In the genomic region with DNA sequence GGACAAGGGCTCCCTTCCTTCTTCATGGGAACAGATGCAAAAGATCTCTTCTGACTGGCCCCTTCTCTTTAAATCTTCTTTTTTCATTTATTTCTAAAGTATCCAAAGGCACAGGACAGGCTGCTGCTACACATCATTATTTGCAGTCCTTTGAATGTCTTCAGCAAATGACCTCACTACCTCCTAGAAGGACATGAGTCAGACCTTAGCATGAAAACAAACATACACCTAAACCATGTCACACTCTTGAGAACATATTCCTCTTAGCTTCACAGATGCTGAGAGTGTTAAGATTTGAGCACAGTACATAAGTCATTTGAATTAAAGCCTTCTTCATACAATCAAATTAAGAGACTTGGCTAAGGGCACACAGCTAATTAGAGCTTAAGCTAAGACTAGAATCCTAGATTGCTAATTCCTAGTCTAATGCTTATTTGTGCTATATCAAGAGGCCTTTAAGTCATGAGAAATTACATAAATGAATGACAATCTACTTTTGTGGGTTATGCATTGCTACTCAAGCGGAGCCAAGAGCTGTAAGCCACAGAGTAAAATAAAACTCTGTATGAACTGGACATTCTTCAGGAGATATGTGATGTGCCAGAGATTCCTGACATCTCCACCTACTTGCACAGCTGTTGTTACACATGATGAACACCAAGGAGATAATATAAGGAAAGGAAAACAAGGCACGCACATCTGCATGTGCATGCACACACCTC, we compare ENCODE assay signal across 8 cellular contexts.
DNase-seq lines count a peak whose midpoint lies in the region; ATAC-seq and TF ChIP-seq lines count a peak whose summit lies in the region.

No MANE protein-coding gene starts in this region.

- peak overlapping the region; percentile 5 for H3K27ac Mint-ChIP-seq in memory B cell
- H3K27ac Mint-ChIP-seq in activated CD4-positive, alpha-beta memory T cell treated with anti-CD3 and anti-CD28 coated beads, Interleukin-2, amount 10 ng/mL, durations not matched to agents 7 days and 5 days: no peak overlapping the region

- no peaks in the 10 kb centered on the region for H3K9me3 Mint-ChIP-seq in memory B cell
- H3K9me3 Mint-ChIP-seq in activated CD4-positive, alpha-beta memory T cell treated with anti-CD3 and anti-CD28 coated beads, Interleukin-2, amount 10 ng/mL, durations not matched to agents 7 days and 5 days: peaks cover 3% of the 10 kb centered on the region

- peaks cover 17% of the 10 kb centered on the region for H3K4me1 Mint-ChIP-seq in memory B cell
- H3K4me1 Mint-ChIP-seq in activated CD4-positive, alpha-beta memory T cell treated with anti-CD3 and anti-CD28 coated beads, Interleukin-2, amount 10 ng/mL, durations not matched to agents 7 days and 5 days: peaks cover 11% of the 10 kb centered on the region

- peak overlapping the region; percentile 37 for H3K4me3 Mint-ChIP-seq in memory B cell
- no peak overlapping the region for H3K4me3 Mint-ChIP-seq in activated CD4-positive, alpha-beta memory T cell treated with anti-CD3 and anti-CD28 coated beads, Interleukin-2, amount 10 ng/mL, durations not matched to agents 7 days and 5 days

- ATAC-seq in GM18498 (IDR thresholded peaks at IDR 0.05; ENCODE audit: unreplicated experiment) (peak; percentile 86), GM21825 (IDR thresholded peaks at IDR 0.05; ENCODE audit: unreplicated experiment) (peak; percentile 86), memory B cell (ENCODE audit: low read depth) (peak; percentile 67)

- no peaks in the 10 kb centered on the region for H3K27me3 Mint-ChIP-seq in memory B cell
- no peaks in the 10 kb centered on the region for H3K27me3 Mint-ChIP-seq in activated CD4-positive, alpha-beta memory T cell treated with anti-CD3 and anti-CD28 coated beads, Interleukin-2, amount 10 ng/mL, durations not matched to agents 7 days and 5 days

- in situ Hi-C loops in GM13976 (cut with MboI; ENCODE audit: low sequenced_read_pairs, unreplicated experiment): loop anchor here (10.0 kb wide), 1 partner anchor 86 kb away; no protein-coding TSS in a partner anchor

- CTCF ChIA-PET in activated CD4-positive, alpha-beta memory T cell treated with anti-CD3 and anti-CD28 coated beads, Interleukin-2, amount 10 ng/mL, durations not matched to agents 7 days and 5 days (lab: Charles Lee): no interaction called here

- TF ChIP-seq CTCF in GM13976 (IDR thresholded peaks at IDR 0.05; ENCODE audit: borderline replicate concordance, control extremely low read depth, extremely low read depth, insufficient read depth, missing control alignments): no peak

- no peaks in the 10 kb centered on the region for H3K36me3 Mint-ChIP-seq in memory B cell
- H3K36me3 Mint-ChIP-seq in activated CD4-positive, alpha-beta memory T cell treated with anti-CD3 and anti-CD28 coated beads, Interleukin-2, amount 10 ng/mL, durations not matched to agents 7 days and 5 days (ENCODE audit: low read depth): peaks cover 7% of the 10 kb centered on the region

- POLR2A ChIA-PET in activated CD4-positive, alpha-beta memory T cell treated with anti-CD3 and anti-CD28 coated beads, Interleukin-2, amount 10 ng/mL, durations not matched to agents 7 days and 5 days (lab: Charles Lee): interaction anchor here (0.6 kb wide), 1 partner anchor 21 kb away, joined by 3 read pairs; no protein-coding TSS in a partner anchor

- DNase-seq in NCI-H82 (lab: John Stamatoyannopoulos, UW) (peak; percentile 73), memory B cell (ENCODE audit: low spot score in 2 of 2) (no peak), NCI-H446 treated with DMSO at 0.1 percent for 48 hours (lab: John Stamatoyannopoulos, UW) (no peak), activated gamma-delta T cell treated with Interleukin-2 at 50 U/mL for 16 hours (no peak), GM13976 (ENCODE audit: low spot score) (no peak)
- DNase-seq in activated CD4-positive, alpha-beta memory T cell treated with anti-CD3 and anti-CD28 coated beads, Interleukin-2, amount 10 ng/mL, durations not matched to agents 7 days and 5 days: no peak
